ENCODE assay signal across 1 cellular context in the genomic region with DNA sequence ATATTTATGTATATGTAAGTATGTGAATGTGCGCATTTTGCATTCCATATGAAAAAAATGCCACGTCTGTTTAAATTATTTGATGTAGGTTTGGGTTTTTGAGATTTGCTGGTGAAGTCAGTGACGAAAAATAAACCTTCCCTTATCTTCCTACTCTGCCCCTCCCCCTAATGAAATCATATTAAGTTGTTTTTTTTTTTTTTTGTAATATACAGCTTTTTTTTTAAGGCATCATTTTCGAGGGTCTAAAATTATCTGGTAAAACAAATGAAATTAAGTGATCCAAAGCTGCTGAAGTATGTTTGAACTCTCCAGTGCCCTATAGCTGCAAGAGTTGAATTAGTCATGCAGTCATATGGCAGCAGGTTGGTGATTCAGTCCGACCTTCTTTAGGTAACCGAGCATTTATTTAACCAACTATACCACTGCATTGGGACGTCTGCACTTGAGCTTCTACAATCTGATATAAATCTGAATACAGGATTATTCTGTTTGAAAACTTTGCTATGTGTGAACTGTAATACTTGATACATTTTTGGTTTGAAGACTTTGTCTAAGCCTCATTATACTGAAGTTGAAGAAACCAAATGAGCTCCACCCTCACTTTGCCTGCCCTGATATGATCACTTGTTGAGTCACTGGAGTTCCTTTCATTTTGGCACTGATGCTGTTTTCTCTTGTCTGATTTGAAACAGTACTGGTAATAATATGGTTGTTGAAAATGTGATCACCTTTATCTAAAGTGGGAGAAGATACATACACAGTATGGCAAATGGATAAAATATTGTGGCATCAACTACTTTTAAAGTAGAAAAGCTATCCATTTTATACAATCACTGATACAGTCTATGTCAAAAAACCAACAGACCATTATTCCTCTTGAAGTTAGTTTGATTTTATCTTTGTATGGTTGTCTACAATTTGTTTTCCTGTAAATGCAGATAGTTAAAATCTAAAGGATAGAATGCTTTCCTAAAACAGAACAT.
TF ChIP-seq lines count a peak whose summit lies in the region.

No MANE protein-coding gene starts in this region.

TF ChIP-seq in HEK293, 187 proteins besides CTCF, POLR2A, EP300 and RAD21 (continued from another document):
- TF ChIP-seq, protein P1, sequence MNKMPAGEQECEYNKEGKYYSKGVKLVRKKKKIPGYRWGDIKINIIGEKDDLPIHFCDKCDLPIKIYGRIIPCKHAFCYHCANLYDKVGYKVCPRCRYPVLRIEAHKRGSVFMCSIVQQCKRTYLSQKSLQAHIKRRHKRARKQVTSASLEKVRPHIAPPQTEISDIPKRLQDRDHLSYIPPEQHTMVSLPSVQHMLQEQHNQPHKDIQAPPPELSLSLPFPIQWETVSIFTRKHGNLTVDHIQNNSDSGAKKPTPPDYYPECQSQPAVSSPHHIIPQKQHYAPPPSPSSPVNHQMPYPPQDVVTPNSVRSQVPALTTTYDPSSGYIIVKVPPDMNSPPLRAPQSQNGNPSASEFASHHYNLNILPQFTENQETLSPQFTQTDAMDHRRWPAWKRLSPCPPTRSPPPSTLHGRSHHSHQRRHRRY (tag by site-specific recombination; IDR thresholded peaks at IDR 0.05): no peak
- TF ChIP-seq, protein P2, sequence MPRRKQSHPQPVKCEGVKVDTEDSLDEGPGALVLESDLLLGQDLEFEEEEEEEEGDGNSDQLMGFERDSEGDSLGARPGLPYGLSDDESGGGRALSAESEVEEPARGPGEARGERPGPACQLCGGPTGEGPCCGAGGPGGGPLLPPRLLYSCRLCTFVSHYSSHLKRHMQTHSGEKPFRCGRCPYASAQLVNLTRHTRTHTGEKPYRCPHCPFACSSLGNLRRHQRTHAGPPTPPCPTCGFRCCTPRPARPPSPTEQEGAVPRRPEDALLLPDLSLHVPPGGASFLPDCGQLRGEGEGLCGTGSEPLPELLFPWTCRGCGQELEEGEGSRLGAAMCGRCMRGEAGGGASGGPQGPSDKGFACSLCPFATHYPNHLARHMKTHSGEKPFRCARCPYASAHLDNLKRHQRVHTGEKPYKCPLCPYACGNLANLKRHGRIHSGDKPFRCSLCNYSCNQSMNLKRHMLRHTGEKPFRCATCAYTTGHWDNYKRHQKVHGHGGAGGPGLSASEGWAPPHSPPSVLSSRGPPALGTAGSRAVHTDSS (tag by site-specific recombination; IDR thresholded peaks at IDR 0.05): no peak
- TF ChIP-seq ZNF600 (tag by site-specific recombination; IDR thresholded peaks at IDR 0.05) (0 out of 2 replicates have a peak, but pooled peaks have one; percentile 21), FEZF1 (tag by site-specific recombination; IDR thresholded peaks at IDR 0.05) (peak; percentile 41; the same call in 1 of the 2 replicates), ZNF433 (tag by site-specific recombination; IDR thresholded peaks at IDR 0.05; ENCODE audit: low read depth) (no peak), ZEB2 (tag by site-specific recombination; IDR thresholded peaks at IDR 0.05) (0 out of 2 replicates have a peak, but pooled peaks have one; percentile 51), SCRT2 (tag by site-specific recombination; IDR thresholded peaks at IDR 0.05) (peak; percentile 96), PRDM1 (tag by site-specific recombination; IDR thresholded peaks at IDR 0.05) (peak; percentile 53; the same call in 1 of the 2 replicates), ZBTB17 (tag by site-specific recombination; IDR thresholded peaks at IDR 0.05) (peak; percentile 12; the same call in 1 of the 2 replicates), ZNF10 (tag by site-specific recombination; IDR thresholded peaks at IDR 0.05) (0 out of 2 replicates have a peak, but pooled peaks have one; percentile 20), SCRT1 (tag by site-specific recombination; IDR thresholded peaks at IDR 0.05; ENCODE audit: borderline replicate concordance) (peak; percentile 55; the same call in 1 of the 2 replicates), HOXA7 (CRISPR knock-in tag; IDR thresholded peaks at IDR 0.05; ENCODE audit: borderline replicate concordance) (no peak), ZNF610 (tag by site-specific recombination; IDR thresholded peaks at IDR 0.05; ENCODE audit: borderline replicate concordance) (no peak), ZNF324 (tag by site-specific recombination; IDR thresholded peaks at IDR 0.05) (0 out of 2 replicates have a peak, but pooled peaks have one; percentile 45), ZNF335 (tag by site-specific recombination; conservative IDR thresholded peaks at IDR 0.05) (0 out of 2 replicates have a peak, but pooled peaks have one; percentile 20), ZFP37 (tag by site-specific recombination; IDR thresholded peaks at IDR 0.05) (no peak), KLF1 (tag by site-specific recombination; IDR thresholded peaks at IDR 0.05) (no peak), ZNF366 (tag by site-specific recombination; conservative IDR thresholded peaks at IDR 0.05) (0 out of 2 replicates have a peak, but pooled peaks have one; percentile 28)
- TF ChIP-seq, protein P3, sequence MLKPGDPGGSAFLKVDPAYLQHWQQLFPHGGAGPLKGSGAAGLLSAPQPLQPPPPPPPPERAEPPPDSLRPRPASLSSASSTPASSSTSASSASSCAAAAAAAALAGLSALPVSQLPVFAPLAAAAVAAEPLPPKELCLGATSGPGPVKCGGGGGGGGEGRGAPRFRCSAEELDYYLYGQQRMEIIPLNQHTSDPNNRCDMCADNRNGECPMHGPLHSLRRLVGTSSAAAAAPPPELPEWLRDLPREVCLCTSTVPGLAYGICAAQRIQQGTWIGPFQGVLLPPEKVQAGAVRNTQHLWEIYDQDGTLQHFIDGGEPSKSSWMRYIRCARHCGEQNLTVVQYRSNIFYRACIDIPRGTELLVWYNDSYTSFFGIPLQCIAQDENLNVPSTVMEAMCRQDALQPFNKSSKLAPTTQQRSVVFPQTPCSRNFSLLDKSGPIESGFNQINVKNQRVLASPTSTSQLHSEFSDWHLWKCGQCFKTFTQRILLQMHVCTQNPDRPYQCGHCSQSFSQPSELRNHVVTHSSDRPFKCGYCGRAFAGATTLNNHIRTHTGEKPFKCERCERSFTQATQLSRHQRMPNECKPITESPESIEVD (tag by site-specific recombination; IDR thresholded peaks at IDR 0.05): peak; percentile 53; the same call in 1 of the 2 replicates
- TF ChIP-seq, protein P4, sequence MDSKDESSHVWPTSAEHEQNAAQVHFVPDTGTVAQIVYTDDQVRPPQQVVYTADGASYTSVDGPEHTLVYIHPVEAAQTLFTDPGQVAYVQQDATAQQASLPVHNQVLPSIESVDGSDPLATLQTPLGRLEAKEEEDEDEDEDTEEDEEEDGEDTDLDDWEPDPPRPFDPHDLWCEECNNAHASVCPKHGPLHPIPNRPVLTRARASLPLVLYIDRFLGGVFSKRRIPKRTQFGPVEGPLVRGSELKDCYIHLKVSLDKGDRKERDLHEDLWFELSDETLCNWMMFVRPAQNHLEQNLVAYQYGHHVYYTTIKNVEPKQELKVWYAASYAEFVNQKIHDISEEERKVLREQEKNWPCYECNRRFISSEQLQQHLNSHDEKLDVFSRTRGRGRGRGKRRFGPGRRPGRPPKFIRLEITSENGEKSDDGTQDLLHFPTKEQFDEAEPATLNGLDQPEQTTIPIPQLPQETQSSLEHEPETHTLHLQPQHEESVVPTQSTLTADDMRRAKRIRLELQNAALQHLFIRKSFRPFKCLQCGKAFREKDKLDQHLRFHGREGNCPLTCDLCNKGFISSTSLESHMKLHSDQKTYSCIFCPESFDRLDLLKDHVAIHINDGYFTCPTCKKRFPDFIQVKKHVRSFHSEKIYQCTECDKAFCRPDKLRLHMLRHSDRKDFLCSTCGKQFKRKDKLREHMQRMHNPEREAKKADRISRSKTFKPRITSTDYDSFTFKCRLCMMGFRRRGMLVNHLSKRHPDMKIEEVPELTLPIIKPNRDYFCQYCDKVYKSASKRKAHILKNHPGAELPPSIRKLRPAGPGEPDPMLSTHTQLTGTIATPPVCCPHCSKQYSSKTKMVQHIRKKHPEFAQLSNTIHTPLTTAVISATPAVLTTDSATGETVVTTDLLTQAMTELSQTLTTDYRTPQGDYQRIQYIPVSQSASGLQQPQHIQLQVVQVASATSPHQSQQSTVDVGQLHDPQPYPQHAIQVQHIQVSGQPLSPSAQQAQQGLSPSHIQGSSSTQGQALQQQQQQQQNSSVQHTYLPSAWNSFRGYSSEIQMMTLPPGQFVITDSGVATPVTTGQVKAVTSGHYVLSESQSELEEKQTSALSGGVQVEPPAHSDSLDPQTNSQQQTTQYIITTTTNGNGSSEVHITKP (tag by site-specific recombination; IDR thresholded peaks at IDR 0.05): peak; percentile 63
TF ChIP-seq in HEK293: peak in this region for 14.
